In genomic region chr10:58829839-58830238, GRCh38 we compare ENCODE assay signal across 6 cellular contexts.
"Had no signal": no experiment of that assay in that cellular context is flagged by ENCODE, and none has a peak within 500 bp of the region (broad histone marks: within the 10 kb centered on the region; RNA-seq: fewer than 3 reads in every experiment).

No MANE protein-coding gene starts in this region.

- ATAC-seq: HepG2 had no signal

- H3K4me3 ChIP-seq: GM23248 had no signal

- FAIRE-seq: HepG2 had no signal

- DNase-seq: GM23248, GOT3, H9, KBM-7 had no signal

- H3K4me3 Mint-ChIP-seq: H9, IgD-negative memory B cell had no signal

- H3K9me3 Mint-ChIP-seq: H9 had no signal

- H3K27ac Mint-ChIP-seq: H9, IgD-negative memory B cell had no signal

- H3K36me3 Mint-ChIP-seq: IgD-negative memory B cell had no signal

- H3K27me3 Mint-ChIP-seq: IgD-negative memory B cell had no signal
